ENCODE assay signal across 14 cellular contexts in the genomic region with DNA sequence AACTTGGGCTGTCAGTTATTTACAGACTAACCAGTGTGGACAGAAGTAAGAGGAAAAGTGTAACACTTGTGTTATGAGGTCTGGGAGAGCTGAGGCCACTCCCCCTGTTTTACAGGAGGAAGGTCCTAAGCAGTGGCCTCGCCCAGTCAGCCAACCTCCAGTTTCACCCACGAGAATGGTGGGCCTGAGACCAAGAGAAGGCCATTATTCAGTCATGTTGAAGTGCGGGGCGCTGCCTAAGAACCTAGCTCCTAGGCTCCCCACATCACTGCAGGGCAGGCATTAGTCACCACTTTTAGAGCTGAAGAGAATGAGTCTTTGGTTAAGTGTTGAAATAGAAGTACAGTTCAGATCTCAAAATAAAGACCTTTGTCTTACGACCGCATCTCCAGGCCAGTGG. TPM values are rescaled to one million over a fixed set of nuclear protein-coding genes. Genes with fewer than 3 reads are reported as not detected.
A peak's percentile ranks its signal among the peaks of the same experiment; 100 is the strongest.
DNase-seq lines count a peak whose midpoint lies in the region; ATAC-seq and TF ChIP-seq lines count a peak whose summit lies in the region.
"Had no signal": no experiment of that assay in that cellular context is flagged by ENCODE, and none has a peak within 500 bp of the region (broad histone marks: within the 10 kb centered on the region; RNA-seq: fewer than 3 reads in every experiment).

No MANE protein-coding gene starts in this region.

- H3K27me3 Mint-ChIP-seq in CD4-positive, alpha-beta T cell = no peaks in the 10 kb centered on the region

- DNase-seq in GM23248 = peak; percentile 88
- peak; percentile 70 for DNase-seq in NB4 (ENCODE audit: low read depth)
- DNase-seq in colonic mucosa = peak; percentile 61
- peak; percentile 54 for DNase-seq in myocyte (ENCODE audit: low read depth)
- DNase-seq in activated CD4-positive, CD25-positive, alpha-beta regulatory T cell treated with anti-CD3 and anti-CD28 coated beads, Interleukin-2, amount 50 U/mL, for 72 hours = no peak
- DNase-seq in HuH-7 (ENCODE audit: low spot score) = no peak
- no peak for DNase-seq in CD4-positive, alpha-beta T cell
- DNase-seq in HUDEP-2 (lab: John Stamatoyannopoulos, UW; ENCODE audit: unreplicated experiment in 76 of 76) = no peak
- DNase-seq: NCI-H1417 treated with DMSO at 0.1 percent for 48 hours, right cardiac atrium, SHP77 had no signal

- no peak for TF ChIP-seq CTCF in NB4 (IDR thresholded peaks at IDR 0.05; ENCODE audit: low read depth, low read length)
- no peak for TF ChIP-seq CTCF in colonic mucosa (IDR thresholded peaks at IDR 0.05)
- TF ChIP-seq CTCF in CD4-positive, alpha-beta T cell (IDR thresholded peaks at IDR 0.05) = no peak

- no peak for ATAC-seq in CD4-positive, alpha-beta T cell (ENCODE audit: poor library complexity)
- ATAC-seq: gastroesophageal sphincter had no signal

- CTCF ChIA-PET in CD4-positive, alpha-beta T cell (lab: Charles Lee) = interaction anchor here (0.7 kb wide), 1 partner anchor 1121 kb away, joined by 3 read pairs; no protein-coding TSS in a partner anchor

- no peak overlapping the region for H3K4me3 Mint-ChIP-seq in CD4-positive, alpha-beta T cell

- H3K36me3 Mint-ChIP-seq in CD4-positive, alpha-beta T cell (ENCODE audit: low read depth) = peaks cover 12% of the 10 kb centered on the region

- peaks cover 4% of the 10 kb centered on the region for H3K9me3 Mint-ChIP-seq in CD4-positive, alpha-beta T cell

- H3F3A ChIP-seq in GM23248 (ENCODE audit: insufficient read depth) = peaks cover 14% of the 10 kb centered on the region

- H3K9me2 ChIP-seq in GM23248 (ENCODE audit: insufficient read depth) = no peaks in the 10 kb centered on the region

- H3K27ac ChIP-seq in GM23248 (peak overlapping the region; percentile 46), colonic mucosa (peak overlapping the region; percentile 29)
- no peak overlapping the region for H3K27ac ChIP-seq in CD4-positive, alpha-beta T cell (ENCODE audit: low read depth, low read length)
- H3K27ac ChIP-seq: ascending aorta, gastroesophageal sphincter had no signal

- H3K9me3 ChIP-seq in GM23248 (ENCODE audit: low read depth) = no peaks in the 10 kb centered on the region
- no peaks in the 10 kb centered on the region for H3K9me3 ChIP-seq in colonic mucosa
- H3K9me3 ChIP-seq in CD4-positive, alpha-beta T cell (ENCODE audit: control insufficient read depth, low read length) = peaks cover 4% of the 10 kb centered on the region

- POLR2A ChIA-PET in CD4-positive, alpha-beta T cell (lab: Charles Lee) = interaction anchor here (0.7 kb wide), 1 partner anchor 729 kb away, joined by 3 read pairs; no protein-coding TSS in a partner anchor

- 65% methylated on average over 6 of the region's 6 CpGs for WGBS in GM23248 (ENCODE audit: low coverage in 1 of 2, low lambda C conversion rate in 2 of 2, missing lambda C conversion rate in 2 of 2), 2 experiments

- intact Hi-C loops in colonic mucosa (cut with DNase I) = loop anchor here (10.0 kb wide), 1 partner anchor 131 kb away; no protein-coding TSS in a partner anchor
- intact Hi-C loops in CD4-positive, alpha-beta T cell (cut with DNase I, micrococcal nuclease) = no loop called here

- H3K9ac ChIP-seq in GM23248 (no peak overlapping the region), colonic mucosa (ENCODE audit: low read depth in 2 of 2, low read length in 2 of 2) (no peak overlapping the region)

- peaks cover 84% of the 10 kb centered on the region for H3K4me1 Mint-ChIP-seq in CD4-positive, alpha-beta T cell (ENCODE audit: low read depth)

- H3K4me1 ChIP-seq in GM23248 (ENCODE audit: insufficient read depth) = peaks cover 15% of the 10 kb centered on the region
- peaks cover 16% of the 10 kb centered on the region for H3K4me1 ChIP-seq in colonic mucosa

- peaks cover 21% of the 10 kb centered on the region for H4K20me1 ChIP-seq in GM23248 (ENCODE audit: insufficient read depth)

- H3K27me3 ChIP-seq in GM23248 (replicated peaks; ENCODE audit: insufficient read depth) (no peaks in the 10 kb centered on the region), colonic mucosa (no peaks in the 10 kb centered on the region)
- no peaks in the 10 kb centered on the region for H3K27me3 ChIP-seq in CD4-positive, alpha-beta T cell (ENCODE audit: control insufficient read depth, insufficient read depth, low read length)
- H3K27me3 ChIP-seq: ascending aorta, gastroesophageal sphincter had no signal

- in situ Hi-C loops in GM23248 (cut with MboI) = no loop called here

- peaks cover 99% of the 10 kb centered on the region for H3K79me2 ChIP-seq in GM23248 (ENCODE audit: insufficient read depth)

- no peak overlapping the region for H2AFZ ChIP-seq in GM23248

- no peak overlapping the region for H3K4me2 ChIP-seq in GM23248 (ENCODE audit: unreplicated experiment)

- H3K36me3 ChIP-seq in GM23248 (ENCODE audit: low read depth) = no peaks in the 10 kb centered on the region
- no peaks in the 10 kb centered on the region for H3K36me3 ChIP-seq in colonic mucosa
- H3K36me3 ChIP-seq: ascending aorta, gastroesophageal sphincter had no signal

- H3K4me3 ChIP-seq in GM23248 (no peak overlapping the region), NB4 (ENCODE audit: low read depth, low read length) (no peak overlapping the region), colonic mucosa (no peak overlapping the region)
- H3K4me3 ChIP-seq: ascending aorta, gastroesophageal sphincter, lung had no signal

- TF ChIP-seq POLR2A in NB4 (IDR thresholded peaks at IDR 0.05; ENCODE audit: extremely low read depth, insufficient read length) = no peak

- no peak overlapping the region for H3K27ac Mint-ChIP-seq in CD4-positive, alpha-beta T cell

RNA-seq across cellular contexts. Expression of a gene that starts 27.9 kb away (rescaled TPM):
- 25.8 and 27.9 TPM in 2 replicates for total RNA-seq in GM23248 (2014; rRNA removed; shearing (Covaris generic))
- polyA plus RNA-seq in GM23248 (2016; fragmentation: Nextera tagmentation; extraction: Ambion mirVana) = 7.9 and 8.0 TPM in 2 replicates
- total RNA-seq in colonic mucosa (10 to 100 TPM; 44.3 to 48.6 TPM), myocyte (20.3 and 23.6 TPM in 2 replicates)
- polyA plus RNA-seq in myocyte (2012) = 17.2 TPM
- total RNA-seq in CD4-positive, alpha-beta T cell = 10 to 100 TPM; 23.8 to 23.9 TPM

Comparison
In these comparisons a context has a peak if more than half of its experiments do, and no peak if none do; other contexts are left out.
1. DNase-seq: peak in GM23248 (single experiment), NB4 (single experiment), colonic mucosa (single experiment) and myocyte (single experiment); none in activated CD4-positive, CD25-positive, alpha-beta regulatory T cell treated with anti-CD3 and anti-CD28 coated beads, Interleukin-2, amount 50 U/mL, for 72 hours (single experiment), HuH-7 (single experiment), CD4-positive, alpha-beta T cell (0 of 10) and HUDEP-2 (0 of 76).